In the genomic region with DNA sequence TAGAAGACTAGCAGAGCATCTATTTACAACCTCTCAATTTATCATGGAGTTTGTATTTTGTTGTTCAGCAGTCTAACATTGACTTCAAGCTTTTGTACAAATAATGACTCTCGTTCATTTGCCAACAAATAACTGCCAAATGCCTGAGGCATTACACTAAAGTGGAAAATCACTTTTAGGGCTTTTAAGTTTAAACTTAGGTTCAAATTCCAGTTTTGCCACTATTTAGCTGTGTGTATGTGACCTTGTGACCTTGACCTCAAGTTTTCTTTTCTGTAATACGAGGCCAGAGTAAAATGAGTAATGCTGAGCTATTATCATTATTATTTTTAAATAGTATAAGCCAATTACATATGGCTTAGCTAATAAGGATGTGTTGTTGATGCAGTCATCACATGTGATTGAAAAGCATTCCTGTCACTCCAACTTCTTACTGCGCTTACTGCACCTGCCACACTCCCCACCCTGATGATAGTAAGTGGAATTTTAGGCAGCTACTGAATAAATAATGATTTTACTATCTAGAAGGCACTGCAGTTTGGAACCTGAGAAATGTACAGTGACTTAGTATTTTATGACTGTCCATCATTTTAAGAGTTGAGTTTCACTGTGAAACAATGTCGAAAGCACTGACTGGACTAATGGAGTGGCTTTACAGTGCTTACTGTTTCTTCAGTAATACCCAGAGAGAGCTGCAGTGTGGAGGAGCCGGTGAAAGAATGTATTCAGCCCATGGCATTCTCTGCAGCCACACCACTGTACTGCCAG, we compare ENCODE assay signal across 2 cellular contexts.
TF ChIP-seq lines count a peak whose summit lies in the region.

No MANE protein-coding gene starts in this region.

TF ChIP-seq in HEK293, 187 proteins besides CTCF, POLR2A, EP300 and RAD21:
- TF ChIP-seq SP2 (tag by site-specific recombination; IDR thresholded peaks at IDR 0.05) (peak; percentile 16; the same call in 1 of the 2 replicates), ZEB2 (tag by site-specific recombination; IDR thresholded peaks at IDR 0.05) (peak; percentile 70), SP7 (tag by site-specific recombination; IDR thresholded peaks at IDR 0.05) (peak; percentile 77), PRDM6 (tag by site-specific recombination; IDR thresholded peaks at IDR 0.05) (peak; percentile 89), ZNF146 (tag by site-specific recombination; IDR thresholded peaks at IDR 0.05) (no peak), ZNF658 (tag by site-specific recombination; IDR thresholded peaks at IDR 0.05) (no peak), ZNF174 (tag by site-specific recombination; IDR thresholded peaks at IDR 0.05) (no peak), ZNF707 (tag by site-specific recombination; IDR thresholded peaks at IDR 0.05) (no peak), ZNF366 (tag by site-specific recombination; conservative IDR thresholded peaks at IDR 0.05) (peak; percentile 68), KLF10 (tag by site-specific recombination; IDR thresholded peaks at IDR 0.05) (no peak), ZNF394 (tag by site-specific recombination; IDR thresholded peaks at IDR 0.05; ENCODE audit: borderline replicate concordance) (no peak), OSR2 (tag by site-specific recombination; IDR thresholded peaks at IDR 0.05) (peak; percentile 71; the same call in 1 of the 2 replicates), ZBTB44 (tag by site-specific recombination; IDR thresholded peaks at IDR 0.05) (peak; percentile 54; the same call in 1 of the 2 replicates), MYNN (tag by site-specific recombination; IDR thresholded peaks at IDR 0.05; ENCODE audit: borderline replicate concordance) (0 out of 2 replicates have a peak, but pooled peaks have one; percentile 53)
- TF ChIP-seq, protein P1, sequence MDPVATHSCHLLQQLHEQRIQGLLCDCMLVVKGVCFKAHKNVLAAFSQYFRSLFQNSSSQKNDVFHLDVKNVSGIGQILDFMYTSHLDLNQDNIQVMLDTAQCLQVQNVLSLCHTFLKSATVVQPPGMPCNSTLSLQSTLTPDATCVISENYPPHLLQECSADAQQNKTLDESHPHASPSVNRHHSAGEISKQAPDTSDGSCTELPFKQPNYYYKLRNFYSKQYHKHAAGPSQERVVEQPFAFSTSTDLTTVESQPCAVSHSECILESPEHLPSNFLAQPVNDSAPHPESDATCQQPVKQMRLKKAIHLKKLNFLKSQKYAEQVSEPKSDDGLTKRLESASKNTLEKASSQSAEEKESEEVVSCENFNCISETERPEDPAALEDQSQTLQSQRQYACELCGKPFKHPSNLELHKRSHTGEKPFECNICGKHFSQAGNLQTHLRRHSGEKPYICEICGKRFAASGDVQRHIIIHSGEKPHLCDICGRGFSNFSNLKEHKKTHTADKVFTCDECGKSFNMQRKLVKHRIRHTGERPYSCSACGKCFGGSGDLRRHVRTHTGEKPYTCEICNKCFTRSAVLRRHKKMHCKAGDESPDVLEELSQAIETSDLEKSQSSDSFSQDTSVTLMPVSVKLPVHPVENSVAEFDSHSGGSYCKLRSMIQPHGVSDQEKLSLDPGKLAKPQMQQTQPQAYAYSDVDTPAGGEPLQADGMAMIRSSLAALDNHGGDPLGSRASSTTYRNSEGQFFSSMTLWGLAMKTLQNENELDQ (tag by site-specific recombination; IDR thresholded peaks at IDR 0.05; ENCODE audit: low read depth) = no peak
- TF ChIP-seq, protein P2, sequence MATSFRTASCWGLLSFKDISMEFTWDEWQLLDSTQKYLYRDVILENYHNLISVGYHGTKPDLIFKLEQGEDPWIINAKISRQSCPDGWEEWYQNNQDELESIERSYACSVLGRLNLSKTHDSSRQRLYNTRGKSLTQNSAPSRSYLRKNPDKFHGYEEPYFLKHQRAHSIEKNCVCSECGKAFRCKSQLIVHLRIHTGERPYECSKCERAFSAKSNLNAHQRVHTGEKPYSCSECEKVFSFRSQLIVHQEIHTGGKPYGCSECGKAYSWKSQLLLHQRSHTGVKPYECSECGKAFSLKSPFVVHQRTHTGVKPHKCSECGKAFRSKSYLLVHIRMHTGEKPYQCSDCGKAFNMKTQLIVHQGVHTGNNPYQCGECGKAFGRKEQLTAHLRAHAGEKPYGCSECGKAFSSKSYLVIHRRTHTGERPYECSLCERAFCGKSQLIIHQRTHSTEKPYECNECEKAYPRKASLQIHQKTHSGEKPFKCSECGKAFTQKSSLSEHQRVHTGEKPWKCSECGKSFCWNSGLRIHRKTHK (tag by site-specific recombination; IDR thresholded peaks at IDR 0.05) = no peak

TF ChIP-seq in GM12878, 131 proteins besides CTCF, POLR2A, EP300 and RAD21:
- no peak for TF ChIP-seq CBX3 (IDR thresholded peaks at IDR 0.05; ENCODE audit: borderline replicate concordance, low read depth)
- peak; percentile 86 for TF ChIP-seq NR2F1 (conservative IDR thresholded peaks at IDR 0.05)
- TF ChIP-seq, protein P3, sequence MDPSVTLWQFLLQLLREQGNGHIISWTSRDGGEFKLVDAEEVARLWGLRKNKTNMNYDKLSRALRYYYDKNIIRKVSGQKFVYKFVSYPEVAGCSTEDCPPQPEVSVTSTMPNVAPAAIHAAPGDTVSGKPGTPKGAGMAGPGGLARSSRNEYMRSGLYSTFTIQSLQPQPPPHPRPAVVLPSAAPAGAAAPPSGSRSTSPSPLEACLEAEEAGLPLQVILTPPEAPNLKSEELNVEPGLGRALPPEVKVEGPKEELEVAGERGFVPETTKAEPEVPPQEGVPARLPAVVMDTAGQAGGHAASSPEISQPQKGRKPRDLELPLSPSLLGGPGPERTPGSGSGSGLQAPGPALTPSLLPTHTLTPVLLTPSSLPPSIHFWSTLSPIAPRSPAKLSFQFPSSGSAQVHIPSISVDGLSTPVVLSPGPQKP (IDR thresholded peaks at IDR 0.05; ENCODE audit: low read depth, low read length) = no peak
- peak; percentile 80 for TF ChIP-seq PKNOX1 (IDR thresholded peaks at IDR 0.05)
- no peak for TF ChIP-seq EED (IDR thresholded peaks at IDR 0.05; ENCODE audit: low read depth)
